In the genomic region with DNA sequence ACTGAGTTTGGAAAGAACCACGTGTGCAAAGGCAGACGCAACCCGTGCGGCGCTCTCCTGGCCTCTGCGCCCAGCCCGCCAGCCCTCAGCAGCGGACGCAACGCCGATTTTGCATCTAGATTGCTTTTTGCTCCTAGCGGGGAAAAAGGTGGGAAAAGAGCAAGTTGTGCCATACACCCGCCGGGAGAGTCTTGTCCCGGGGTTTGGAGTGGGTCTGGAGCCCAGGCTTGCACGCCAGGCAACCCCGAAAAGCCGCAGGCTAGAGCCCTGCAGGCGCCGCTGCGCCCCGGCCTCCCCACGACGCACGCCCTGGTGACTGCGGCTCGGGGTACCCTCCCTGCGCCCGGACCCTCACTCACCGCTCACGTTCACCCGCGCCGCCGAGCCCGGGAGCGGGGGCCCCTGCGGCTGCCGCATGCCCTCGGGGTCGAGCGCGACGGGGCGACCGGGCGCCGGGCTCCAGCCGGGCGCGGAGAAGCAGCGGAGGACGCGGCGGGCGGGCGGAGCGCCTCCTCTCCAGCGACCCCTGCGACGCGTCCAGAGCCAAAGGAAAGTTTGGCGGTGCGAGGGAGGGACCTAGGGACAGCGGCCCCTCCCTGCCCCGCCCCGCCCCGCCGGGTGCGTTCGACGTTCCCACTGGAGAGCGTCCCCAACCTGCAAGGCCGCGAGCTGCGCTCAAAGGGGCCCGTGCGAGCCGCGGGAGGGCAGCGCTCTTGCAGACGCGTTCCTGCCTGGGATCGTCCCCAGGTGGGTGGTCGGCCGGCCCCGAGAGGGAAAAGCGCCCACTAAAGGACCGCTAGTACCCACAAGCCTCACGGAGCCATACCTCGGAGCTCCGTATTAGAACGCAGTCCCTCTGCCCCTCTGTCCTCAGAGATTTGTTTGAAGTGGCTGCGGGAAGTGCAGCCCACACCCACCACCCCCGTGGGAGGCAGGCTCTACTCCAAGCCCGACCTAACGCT, we compare ENCODE assay signal across 8 cellular contexts.
DNase-seq lines count a peak whose midpoint lies in the region; ATAC-seq and FAIRE-seq lines count a peak whose summit lies in the region.

Gene LPAR3 (minus strand): TSS at position 550 of the 962 bp plus-strand sequence. CDS start 27,086 bp downstream, outside the sequence.

- peaks cover 2% of the 10 kb centered on the region for H3K36me3 Mint-ChIP-seq in activated naive CD4-positive, alpha-beta T cell treated with anti-CD3 and anti-CD28 coated beads, Interleukin-2, amount 50 U/mL, for 24 hours

- DNase-seq in DMS79 (lab: John Stamatoyannopoulos, UW) (peak; percentile 14), NCI-H345 treated with DMSO at 0.1 percent for 48 hours (lab: John Stamatoyannopoulos, UW; ENCODE audit: unreplicated experiment) (peak; percentile 6), RCC 7860 (ENCODE audit: low spot score) (no peak), NCI-H146 (lab: John Stamatoyannopoulos, UW) (no peak)
- peak; percentile 16 to 20 for DNase-seq in stimulated activated CD4-positive, alpha-beta T cell treated with anti-CD3 and anti-CD28 coated beads, Interleukin-2, amount 100 ng/mL, for 48 hours

- peaks cover 23% of the 10 kb centered on the region for H3K27me3 Mint-ChIP-seq in activated naive CD4-positive, alpha-beta T cell treated with anti-CD3 and anti-CD28 coated beads, Interleukin-2, amount 50 U/mL, for 24 hours

- H3K27ac Mint-ChIP-seq in activated naive CD4-positive, alpha-beta T cell treated with anti-CD3 and anti-CD28 coated beads, Interleukin-2, amount 50 U/mL, for 24 hours: no peak within 1 kb of the TSS

- H3K4me1 Mint-ChIP-seq in activated naive CD4-positive, alpha-beta T cell treated with anti-CD3 and anti-CD28 coated beads, Interleukin-2, amount 50 U/mL, for 24 hours: peaks cover 34% of the 10 kb centered on the region

- H3K4me3 ChIP-seq in iPS-11a (ENCODE audit: low read depth, low read length): peak within 1 kb of the TSS; percentile 61

- peak within 1 kb of the TSS; percentile 79 for H3K4me3 Mint-ChIP-seq in activated naive CD4-positive, alpha-beta T cell treated with anti-CD3 and anti-CD28 coated beads, Interleukin-2, amount 50 U/mL, for 24 hours

- H3K9me3 Mint-ChIP-seq in activated naive CD4-positive, alpha-beta T cell treated with anti-CD3 and anti-CD28 coated beads, Interleukin-2, amount 50 U/mL, for 24 hours: no peaks in the 10 kb centered on the region

- FAIRE-seq in RCC 7860 (lab: Jason Lieb, UNC): no peak

- ATAC-seq in HG03354 (IDR thresholded peaks at IDR 0.05; ENCODE audit: poor library complexity, severe bottlenecking, unreplicated experiment): no peak

Comparison
In these comparisons a context has a peak if more than half of its experiments do, and no peak if none do; other contexts are left out.
1. DNase-seq: peak in DMS79 (single experiment), NCI-H345 treated with DMSO at 0.1 percent for 48 hours (single experiment) and stimulated activated CD4-positive, alpha-beta T cell treated with anti-CD3 and anti-CD28 coated beads, Interleukin-2, amount 100 ng/mL, for 48 hours (2 of 2); none in RCC 7860 (single experiment) and NCI-H146 (single experiment).